ENCODE assay signal across 20 cellular contexts in genomic region chr3:144564011-144564410, GRCh38.
A peak's percentile ranks its signal among the peaks of the same experiment; 100 is the strongest.
DNase-seq lines count a peak whose midpoint lies in the region; FAIRE-seq and TF ChIP-seq lines count a peak whose summit lies in the region.
"Had no signal": no experiment of that assay in that cellular context is flagged by ENCODE, and none has a peak within 500 bp of the region (broad histone marks: within the 10 kb centered on the region; RNA-seq: fewer than 3 reads in every experiment).

No MANE protein-coding gene starts in this region.

- no peak for FAIRE-seq in H1 (lab: Jason Lieb, UNC)
- FAIRE-seq: G401.6, GM12891, HepG2, HTR-8/SVneo had no signal

- TF ChIP-seq RAD21 in H1 (IDR thresholded peaks at IDR 0.05 in 1 of 2, conservative IDR thresholded peaks at IDR 0.05 in 1 of 2; ENCODE audit: low read depth in 2 of 2, low read length in 2 of 2), result no peak

- no peaks in the 10 kb centered on the region for H3K79me1 ChIP-seq in H1 (ENCODE audit: low read depth, low read length)

- no peak overlapping the region for H3K56ac ChIP-seq in H1 (replicated peaks; ENCODE audit: insufficient read length, low read depth, low read length)

- no peak overlapping the region for H3K27ac ChIP-seq in H1 (ENCODE audit: low read depth, low read length)
- H3K27ac ChIP-seq in osteoblast (ENCODE audit: low read depth, low read length), result no peak overlapping the region
- H3K27ac ChIP-seq: BLaER1 had no signal

- H3K79me2 ChIP-seq in H1 (ENCODE audit: control insufficient read depth in 1 of 2, insufficient read depth in 2 of 2, low read length in 2 of 2) (no peaks in the 10 kb centered on the region), osteoblast (ENCODE audit: insufficient read depth, low read length) (no peaks in the 10 kb centered on the region)

- no peak overlapping the region for H3K14ac ChIP-seq in H1 (ENCODE audit: insufficient read length)

- no peak overlapping the region for H2BK20ac ChIP-seq in H1 (ENCODE audit: low read length)

- no peak overlapping the region for H3K9ac ChIP-seq in H1 (replicated peaks in 1 of 4; ENCODE audit: extremely low read depth in 1 of 4, low read depth in 3 of 4, low read length in 3 of 4)
- no peak overlapping the region for H3K9ac ChIP-seq in skeletal muscle satellite cell (ENCODE audit: low read depth, low read length)
- H3K9ac ChIP-seq: BLaER1 had no signal

- DNase-seq in LHCN-M2 (ENCODE audit: low read depth) (peak; percentile 5), H1 (ENCODE audit: low read depth in 1 of 2, low spot score in 2 of 2) (no peak), osteoblast (ENCODE audit: insufficient read length, low spot score, missing footprints) (no peak), SW 1271 (lab: John Stamatoyannopoulos, UW) (no peak), lower leg skin (ENCODE audit: low spot score in 2 of 2) (no peak), COLO829 (ENCODE audit: low spot score) (no peak)
- DNase-seq: 8988T; AML-193; CD8-positive, alpha-beta memory T cell; DMS 273 treated with DMSO at 0.1 percent for 48 hours; DMS79 treated with DMSO at 0.1 percent for 48 hours; EL; H9 had no signal

- H2AFZ ChIP-seq in H1 (ENCODE audit: low read length) (0 out of 2 replicates have a peak overlapping the region, but pooled peaks have one; percentile 8), osteoblast (ENCODE audit: low read length) (peak overlapping the region; percentile 29)
- H2AFZ ChIP-seq: GM23338 had no signal

- intact Hi-C loops in lower leg skin (cut with DNase I; ENCODE audit: low total_unique reads), result no loop called here

- H4K91ac ChIP-seq in H1 (replicated peaks; ENCODE audit: insufficient read length, low read length), result no peak overlapping the region

- WGBS in H1 (ENCODE audit: extremely low coverage in 1 of 2, insufficient coverage in 1 of 2, insufficient read length in 1 of 2, insufficient replicate concordance in 2 of 2, low coverage in 1 of 2, low lambda C conversion rate in 2 of 2, missing lambda C conversion rate in 1 of 2), 2 experiments, result 94% methylated on average over 3 of the region's 3 CpGs; no CpG with 5 or more reads in 1 of the 2 experiments
- WGBS in lower leg skin, 2 donors, result 84 to 91% methylated on average over 3 of the region's 3 CpGs

- H2BK15ac ChIP-seq in H1 (ENCODE audit: low read length), result no peak overlapping the region

- no peak overlapping the region for H3K4ac ChIP-seq in H1 (replicated peaks; ENCODE audit: insufficient read length, low read depth, low read length)

- no peaks in the 10 kb centered on the region for H3K36me3 ChIP-seq in H1 (ENCODE audit: control insufficient read depth in 2 of 4, insufficient read depth in 4 of 4, low read length in 3 of 4)
- no peaks in the 10 kb centered on the region for H3K36me3 ChIP-seq in osteoblast (ENCODE audit: insufficient read depth, low read length)
- H3K36me3 ChIP-seq in skeletal muscle satellite cell (ENCODE audit: insufficient read depth, low read length), result no peaks in the 10 kb centered on the region
- H3K36me3 ChIP-seq: BLaER1 had no signal

- no peak for TF ChIP-seq POLR2A in H1 (IDR thresholded peaks at IDR 0.05; ENCODE audit: control extremely low read depth in 1 of 2, low read depth in 2 of 2, low read length in 2 of 2)
- no peak for TF ChIP-seq POLR2A in lower leg skin (IDR thresholded peaks at IDR 0.05)

- H3K9me3 ChIP-seq in H1 (ENCODE audit: insufficient read depth in 2 of 2, low read depth in 1 of 2, low read length in 1 of 2) (no peaks in the 10 kb centered on the region), osteoblast (ENCODE audit: low read depth, low read length) (no peaks in the 10 kb centered on the region), skeletal muscle satellite cell (replicated peaks; ENCODE audit: low read length) (no peaks in the 10 kb centered on the region)
- H3K9me3 ChIP-seq: BLaER1 had no signal

- no peaks in the 10 kb centered on the region for H3K4me1 ChIP-seq in H1 (replicated peaks in 1 of 4; ENCODE audit: control insufficient read depth in 3 of 4, insufficient read depth in 4 of 4, low read length in 3 of 4)
- H3K4me1 ChIP-seq in osteoblast (ENCODE audit: insufficient read depth, low read length), result no peaks in the 10 kb centered on the region
- peaks cover 8% of the 10 kb centered on the region for H3K4me1 ChIP-seq in skeletal muscle satellite cell (ENCODE audit: control insufficient read depth, insufficient read depth, low read length)
- H3K4me1 ChIP-seq: BLaER1 had no signal

- H4K5ac ChIP-seq in H1 (ENCODE audit: insufficient read length, low read depth, low read length), result no peak overlapping the region

- H3K4me2 ChIP-seq in H1 (ENCODE audit: insufficient read depth in 1 of 2, low read depth in 2 of 2, low read length in 2 of 2) (no peak overlapping the region), osteoblast (ENCODE audit: insufficient read depth, low read length) (no peak overlapping the region), skeletal muscle satellite cell (ENCODE audit: low read length) (peak overlapping the region; percentile 10)
- H3K4me2 ChIP-seq: BLaER1, GM23338 had no signal

- no peak overlapping the region for H3K23ac ChIP-seq in H1 (ENCODE audit: insufficient read length)

- POLR2A ChIA-PET in H1 (lab: Charles Lee; ENCODE audit: partially characterized antibody), result no interaction called here

- no peak overlapping the region for H2BK5ac ChIP-seq in H1 (ENCODE audit: low read depth, low read length)

- no peak overlapping the region for H4K8ac ChIP-seq in H1 (ENCODE audit: extremely low read depth, insufficient read depth, low read length)

- H2AK5ac ChIP-seq in H1 (ENCODE audit: low read depth, low read length), result no peak overlapping the region

- H3K27me3 ChIP-seq in H1 (replicated peaks in 1 of 4; ENCODE audit: control insufficient read depth in 3 of 4, extremely low read depth in 1 of 4, insufficient read depth in 3 of 4, low read length in 3 of 4), result no peaks in the 10 kb centered on the region
- H3K27me3 ChIP-seq in osteoblast (ENCODE audit: insufficient read depth, low read length), result no peaks in the 10 kb centered on the region
- H3K27me3 ChIP-seq in skeletal muscle satellite cell (ENCODE audit: control insufficient read depth, insufficient read depth, low read length), result no peaks in the 10 kb centered on the region
- H3K27me3 ChIP-seq: BLaER1 had no signal

- no peak for TF ChIP-seq EP300 in H1 (IDR thresholded peaks at IDR 0.05; ENCODE audit: borderline replicate concordance in 1 of 2, low read depth in 2 of 2, low read length in 2 of 2)

- CTCF ChIA-PET in H1 (lab: Charles Lee; ENCODE audit: partially characterized antibody), result interaction anchor here (0.5 kb wide), 1 partner anchor 669 kb away, joined by 5 read pairs; no protein-coding TSS in a partner anchor

- H3K23me2 ChIP-seq in H1 (ENCODE audit: low read depth, low read length), result no peaks in the 10 kb centered on the region

- TF ChIP-seq CTCF in H1 (IDR thresholded peaks at IDR 0.05; ENCODE audit: control extremely low read depth in 1 of 3, insufficient read depth in 1 of 3, low read depth in 1 of 3, low read length in 3 of 3) (no peak), osteoblast (IDR thresholded peaks at IDR 0.05; ENCODE audit: extremely low read depth, low read depth, low read length) (no peak), lower leg skin (IDR thresholded peaks at IDR 0.05) (no peak)

- no peak overlapping the region for H3K18ac ChIP-seq in H1 (ENCODE audit: extremely low read depth, low read length)

- no peaks in the 10 kb centered on the region for H4K20me1 ChIP-seq in H1 (replicated peaks in 1 of 2; ENCODE audit: control insufficient read depth in 1 of 2, insufficient read depth in 2 of 2, low read length in 2 of 2)
- no peaks in the 10 kb centered on the region for H4K20me1 ChIP-seq in osteoblast (ENCODE audit: insufficient read depth, low read length)
- H4K20me1 ChIP-seq: BLaER1 had no signal

- no peak overlapping the region for H2BK120ac ChIP-seq in H1 (replicated peaks; ENCODE audit: low read depth, low read length)

- H3K4me3 ChIP-seq in H1 (ENCODE audit: extremely low read depth in 1 of 4, insufficient read depth in 2 of 4, low read depth in 3 of 4, low read length in 4 of 4) (no peak overlapping the region), osteoblast (ENCODE audit: insufficient read depth, low read length) (no peak overlapping the region), skeletal muscle satellite cell (ENCODE audit: low read length) (no peak overlapping the region), lower leg skin (ENCODE audit: low read depth, poor library complexity, severe bottlenecking) (no peak overlapping the region)
- H3K4me3 ChIP-seq: BLaER1, GM23338 had no signal

- H2BK12ac ChIP-seq in H1 (ENCODE audit: low read depth, low read length), result no peak overlapping the region

TF ChIP-seq in H1, 55 proteins besides CTCF, POLR2A, EP300 and RAD21:
- TF ChIP-seq HDAC6 (IDR thresholded peaks at IDR 0.05; ENCODE audit: low read depth, low read length) (no peak), CEBPB (IDR thresholded peaks at IDR 0.05; ENCODE audit: low read depth, low read length) (no peak)
